Comparison of ENCODE assay signal across 1 cellular context in genomic region chr3:184415229-184415517, GRCh38.
TF ChIP-seq lines count a peak whose summit lies in the region.

No MANE protein-coding gene starts in this region.

TF ChIP-seq in HepG2, 621 proteins besides CTCF, POLR2A, EP300 and RAD21 (continued from another document):
- TF ChIP-seq, protein P1, sequence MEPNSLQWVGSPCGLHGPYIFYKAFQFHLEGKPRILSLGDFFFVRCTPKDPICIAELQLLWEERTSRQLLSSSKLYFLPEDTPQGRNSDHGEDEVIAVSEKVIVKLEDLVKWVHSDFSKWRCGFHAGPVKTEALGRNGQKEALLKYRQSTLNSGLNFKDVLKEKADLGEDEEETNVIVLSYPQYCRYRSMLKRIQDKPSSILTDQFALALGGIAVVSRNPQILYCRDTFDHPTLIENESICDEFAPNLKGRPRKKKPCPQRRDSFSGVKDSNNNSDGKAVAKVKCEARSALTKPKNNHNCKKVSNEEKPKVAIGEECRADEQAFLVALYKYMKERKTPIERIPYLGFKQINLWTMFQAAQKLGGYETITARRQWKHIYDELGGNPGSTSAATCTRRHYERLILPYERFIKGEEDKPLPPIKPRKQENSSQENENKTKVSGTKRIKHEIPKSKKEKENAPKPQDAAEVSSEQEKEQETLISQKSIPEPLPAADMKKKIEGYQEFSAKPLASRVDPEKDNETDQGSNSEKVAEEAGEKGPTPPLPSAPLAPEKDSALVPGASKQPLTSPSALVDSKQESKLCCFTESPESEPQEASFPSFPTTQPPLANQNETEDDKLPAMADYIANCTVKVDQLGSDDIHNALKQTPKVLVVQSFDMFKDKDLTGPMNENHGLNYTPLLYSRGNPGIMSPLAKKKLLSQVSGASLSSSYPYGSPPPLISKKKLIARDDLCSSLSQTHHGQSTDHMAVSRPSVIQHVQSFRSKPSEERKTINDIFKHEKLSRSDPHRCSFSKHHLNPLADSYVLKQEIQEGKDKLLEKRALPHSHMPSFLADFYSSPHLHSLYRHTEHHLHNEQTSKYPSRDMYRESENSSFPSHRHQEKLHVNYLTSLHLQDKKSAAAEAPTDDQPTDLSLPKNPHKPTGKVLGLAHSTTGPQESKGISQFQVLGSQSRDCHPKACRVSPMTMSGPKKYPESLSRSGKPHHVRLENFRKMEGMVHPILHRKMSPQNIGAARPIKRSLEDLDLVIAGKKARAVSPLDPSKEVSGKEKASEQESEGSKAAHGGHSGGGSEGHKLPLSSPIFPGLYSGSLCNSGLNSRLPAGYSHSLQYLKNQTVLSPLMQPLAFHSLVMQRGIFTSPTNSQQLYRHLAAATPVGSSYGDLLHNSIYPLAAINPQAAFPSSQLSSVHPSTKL (CRISPR knock-in tag; IDR thresholded peaks at IDR 0.05): 0 out of 2 replicates have a peak, but pooled peaks have one; percentile 10
- no peak for TF ChIP-seq BRCA1 (CRISPR knock-in tag; IDR thresholded peaks at IDR 0.05)
- no peak for TF ChIP-seq ZNF703 (CRISPR knock-in tag; IDR thresholded peaks at IDR 0.05; ENCODE audit: borderline replicate concordance)
- TF ChIP-seq ZNF550 (CRISPR knock-in tag; IDR thresholded peaks at IDR 0.05; ENCODE audit: borderline replicate concordance): no peak
- TF ChIP-seq ZNF781 (CRISPR knock-in tag; IDR thresholded peaks at IDR 0.05; ENCODE audit: borderline replicate concordance, not compliant biosample characterization): no peak
- no peak for TF ChIP-seq ZNF7 (CRISPR knock-in tag; IDR thresholded peaks at IDR 0.05)
- TF ChIP-seq PHF21A (CRISPR knock-in tag; IDR thresholded peaks at IDR 0.05): no peak
- TF ChIP-seq GTF2F1 (IDR thresholded peaks at IDR 0.05; ENCODE audit: low read length): no peak
- TF ChIP-seq POLR2G (IDR thresholded peaks at IDR 0.05; ENCODE audit: low read depth, low read length): no peak
- no peak for TF ChIP-seq SOX13 (IDR thresholded peaks at IDR 0.05)
- TF ChIP-seq SOX13 (CRISPR knock-in tag; conservative IDR thresholded peaks at IDR 0.05 in 1 of 2, IDR thresholded peaks at IDR 0.05 in 1 of 2): 0 out of 4 replicates have a peak, but pooled peaks of 1 of the 2 experiments have one; percentile 28
- no peak for TF ChIP-seq ELF3 (CRISPR knock-in tag; IDR thresholded peaks at IDR 0.05)
- TF ChIP-seq SMAD1 (CRISPR knock-in tag; IDR thresholded peaks at IDR 0.05; ENCODE audit: borderline replicate concordance, low read depth): no peak
- TF ChIP-seq TIGD3 (CRISPR knock-in tag; IDR thresholded peaks at IDR 0.05; ENCODE audit: borderline replicate concordance): no peak
- 0 out of 2 replicates have a peak, but pooled peaks have one; percentile 55 for TF ChIP-seq CBFB (CRISPR knock-in tag; IDR thresholded peaks at IDR 0.05)
- TF ChIP-seq MIXL1 (CRISPR knock-in tag; IDR thresholded peaks at IDR 0.05): no peak
- no peak for TF ChIP-seq NFE2L2 (IDR thresholded peaks at IDR 0.05; ENCODE audit: low read length)
- no peak for TF ChIP-seq SP1 (IDR thresholded peaks at IDR 0.05)
- TF ChIP-seq SP1 (CRISPR knock-in tag; IDR thresholded peaks at IDR 0.05): no peak
- TF ChIP-seq ZBED4 (CRISPR knock-in tag; IDR thresholded peaks at IDR 0.05; ENCODE audit: borderline replicate concordance): no peak
- no peak for TF ChIP-seq JUND (CRISPR knock-in tag; IDR thresholded peaks at IDR 0.05)
- TF ChIP-seq HNRNPLL (IDR thresholded peaks at IDR 0.05; ENCODE audit: low read depth, low read length, poor library complexity, severe bottlenecking): no peak
- TF ChIP-seq MYNN (CRISPR knock-in tag; IDR thresholded peaks at IDR 0.05; ENCODE audit: low read depth): no peak
- TF ChIP-seq SOX6 (IDR thresholded peaks at IDR 0.05): no peak
- 0 out of 2 replicates have a peak, but pooled peaks have one; percentile 18 for TF ChIP-seq SOX6 (CRISPR knock-in tag; IDR thresholded peaks at IDR 0.05)
- TF ChIP-seq ZNF839 (CRISPR knock-in tag; IDR thresholded peaks at IDR 0.05; ENCODE audit: borderline replicate concordance): no peak
- TF ChIP-seq, protein P2, sequence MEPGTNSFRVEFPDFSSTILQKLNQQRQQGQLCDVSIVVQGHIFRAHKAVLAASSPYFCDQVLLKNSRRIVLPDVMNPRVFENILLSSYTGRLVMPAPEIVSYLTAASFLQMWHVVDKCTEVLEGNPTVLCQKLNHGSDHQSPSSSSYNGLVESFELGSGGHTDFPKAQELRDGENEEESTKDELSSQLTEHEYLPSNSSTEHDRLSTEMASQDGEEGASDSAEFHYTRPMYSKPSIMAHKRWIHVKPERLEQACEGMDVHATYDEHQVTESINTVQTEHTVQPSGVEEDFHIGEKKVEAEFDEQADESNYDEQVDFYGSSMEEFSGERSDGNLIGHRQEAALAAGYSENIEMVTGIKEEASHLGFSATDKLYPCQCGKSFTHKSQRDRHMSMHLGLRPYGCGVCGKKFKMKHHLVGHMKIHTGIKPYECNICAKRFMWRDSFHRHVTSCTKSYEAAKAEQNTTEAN (CRISPR knock-in tag; conservative IDR thresholded peaks at IDR 0.05): no peak
- TF ChIP-seq TCF7 (IDR thresholded peaks at IDR 0.05; ENCODE audit: low read depth): peak; percentile 53
- TF ChIP-seq ZNF382 (CRISPR knock-in tag; IDR thresholded peaks at IDR 0.05; ENCODE audit: borderline replicate concordance): no peak
- TF ChIP-seq TCF12 (IDR thresholded peaks at IDR 0.05): no peak
- TF ChIP-seq TCF12 (CRISPR knock-in tag; IDR thresholded peaks at IDR 0.05): no peak
- TF ChIP-seq FOXA1 (IDR thresholded peaks at IDR 0.05): no peak
- no peak for TF ChIP-seq FOXA1 (CRISPR knock-in tag; IDR thresholded peaks at IDR 0.05)
- TF ChIP-seq ZNF678 (CRISPR knock-in tag; IDR thresholded peaks at IDR 0.05): no peak
- TF ChIP-seq SAFB2 (CRISPR knock-in tag; IDR thresholded peaks at IDR 0.05; ENCODE audit: borderline replicate concordance, low read depth): no peak
- no peak for TF ChIP-seq ZFP62 (CRISPR knock-in tag; IDR thresholded peaks at IDR 0.05)
- TF ChIP-seq TGIF2 (CRISPR knock-in tag; IDR thresholded peaks at IDR 0.05): no peak
- TF ChIP-seq ZNF343 (CRISPR knock-in tag; IDR thresholded peaks at IDR 0.05): no peak
